In the genomic region with DNA sequence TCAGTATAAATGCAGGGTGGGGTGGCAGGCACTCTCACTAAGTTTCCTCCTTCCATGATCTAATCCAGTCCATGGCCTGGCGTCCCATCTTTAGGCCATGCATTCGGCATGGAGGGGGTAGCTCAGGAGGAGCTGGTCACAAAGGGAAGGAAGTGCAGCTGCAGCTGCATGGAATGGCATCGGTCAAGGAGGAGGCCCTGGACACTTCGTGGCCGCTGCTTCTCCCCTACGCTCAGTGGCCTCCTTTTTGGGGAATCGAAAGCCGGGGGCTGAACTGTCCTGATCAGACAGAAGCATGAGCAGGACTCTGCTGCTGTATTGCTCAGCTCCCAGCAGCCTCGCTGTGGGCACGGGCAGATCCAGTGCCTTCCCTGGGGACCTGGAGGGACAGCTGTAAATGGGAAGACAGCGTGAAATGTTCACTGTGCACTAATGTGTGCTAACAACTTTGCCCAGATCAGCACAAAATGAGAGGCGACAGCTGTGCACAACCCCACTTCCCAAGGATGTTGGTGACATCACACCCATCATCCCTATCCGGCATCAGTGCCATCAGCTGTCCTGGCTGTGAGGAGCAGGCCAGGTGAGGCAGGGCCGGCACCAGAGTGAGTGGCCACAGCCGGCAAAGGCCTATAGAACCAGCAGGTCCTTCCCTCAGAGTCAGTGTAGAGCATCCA, we compare ENCODE assay signal across 22 cellular contexts.
"Had no signal": no experiment of that assay in that cellular context is flagged by ENCODE, and none has a peak within 500 bp of the region (broad histone marks: within the 10 kb centered on the region; RNA-seq: fewer than 3 reads in every experiment).

No MANE protein-coding gene starts in this region.

- DNase-seq: activated CD4-positive, alpha-beta T cell treated with anti-CD3 and anti-CD28 coated beads, Interleukin-2, amount 50 U/mL, for 1 hour; activated CD4-positive, CD25-positive, alpha-beta regulatory T cell; activated CD8-positive, alpha-beta memory T cell treated with anti-CD3 and anti-CD28 coated beads, Interleukin-2, amount 50 U/mL, for 4 hours; activated CD8-positive, alpha-beta T cell treated with anti-CD3 and anti-CD28 coated beads for 36 hours; activated gamma-delta T cell treated with Interleukin-2 at 50 U/mL for 16 hours; activated naive CD4-positive, alpha-beta T cell treated with anti-CD3 and anti-CD28 coated beads, Interleukin-2, amount 10 ng/mL, durations not matched to agents 7 days and 5 days; activated naive CD8-positive, alpha-beta T cell treated with anti-CD3 and anti-CD28 coated beads for 36 hours; activated T-cell treated with anti-CD3 and anti-CD28 coated beads, Interleukin-2, amount 50 U/mL, for 72 hours; brain microvascular endothelial cell; MM.1S; NCI-H1105 treated with DMSO at 0.1 percent for 48 hours; NCI-H1436 treated with DMSO at 0.1 percent for 48 hours; NCI-H1930; NCI-H2107; NCI-H524; PC-3; SHP77 treated with DMSO at 0.1 percent for 48 hours; T-helper 2 cell; T1000 had no signal

- H3K27ac ChIP-seq: brain microvascular endothelial cell, cardiac muscle cell, VCaP had no signal

- H3K4me3 ChIP-seq: cardiac muscle cell had no signal

- H3K27me3 ChIP-seq: brain microvascular endothelial cell, cardiac muscle cell had no signal

- H3K36me3 ChIP-seq: brain microvascular endothelial cell, cardiac muscle cell had no signal

- FAIRE-seq: RCC 7860 had no signal

- ATAC-seq: activated CD8-positive, alpha-beta T cell treated with anti-CD3 and anti-CD28 coated beads for 36 hours; activated T-cell treated with anti-CD3 and anti-CD28 coated beads, Interleukin-2, amount 50 U/mL, for 72 hours; PC-3 had no signal
